In the genomic region with DNA sequence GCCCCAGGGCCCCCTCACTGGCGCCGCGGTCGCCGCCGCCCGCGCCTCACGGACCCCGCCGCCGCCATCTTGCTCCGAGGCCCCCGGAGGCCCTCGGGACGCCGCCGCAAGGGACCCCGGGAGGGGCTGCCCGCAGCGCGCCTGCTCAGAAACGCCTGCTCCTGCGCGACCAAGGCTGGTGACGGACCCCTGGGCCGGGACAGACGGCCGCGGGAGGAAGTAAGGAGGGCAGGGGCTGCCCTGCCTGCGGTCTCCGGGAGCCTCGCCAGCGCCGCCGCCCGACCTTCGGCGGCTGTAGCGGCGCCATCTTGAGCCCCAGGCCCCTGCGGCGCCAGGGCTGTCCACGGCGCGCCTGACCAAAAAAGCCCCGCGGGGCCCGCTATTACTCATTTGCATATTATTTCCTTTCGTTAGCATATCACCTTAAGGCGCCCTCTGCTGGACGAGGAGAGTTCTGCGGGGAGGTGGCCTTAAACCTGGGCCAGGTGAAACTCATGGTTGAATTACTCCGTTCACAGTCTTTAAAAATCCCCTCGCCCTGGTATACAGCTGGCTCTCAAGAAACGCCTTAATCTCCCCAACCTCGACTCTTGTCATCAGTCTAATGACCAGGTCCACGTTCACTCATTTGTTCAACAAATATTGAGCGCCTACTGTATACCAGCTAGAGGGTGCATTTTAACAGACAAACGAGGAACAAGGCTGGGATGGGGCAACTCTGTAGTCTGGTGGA, we compare ENCODE assay signal across 8 cellular contexts. TPM values are rescaled to one million over a fixed set of nuclear protein-coding genes. Genes with fewer than 3 reads are reported as not detected.
A peak's percentile ranks its signal among the peaks of the same experiment; 100 is the strongest.
DNase-seq lines count a peak whose midpoint lies in the region; ATAC-seq, FAIRE-seq and TF ChIP-seq lines count a peak whose summit lies in the region.

A gene with protein sequence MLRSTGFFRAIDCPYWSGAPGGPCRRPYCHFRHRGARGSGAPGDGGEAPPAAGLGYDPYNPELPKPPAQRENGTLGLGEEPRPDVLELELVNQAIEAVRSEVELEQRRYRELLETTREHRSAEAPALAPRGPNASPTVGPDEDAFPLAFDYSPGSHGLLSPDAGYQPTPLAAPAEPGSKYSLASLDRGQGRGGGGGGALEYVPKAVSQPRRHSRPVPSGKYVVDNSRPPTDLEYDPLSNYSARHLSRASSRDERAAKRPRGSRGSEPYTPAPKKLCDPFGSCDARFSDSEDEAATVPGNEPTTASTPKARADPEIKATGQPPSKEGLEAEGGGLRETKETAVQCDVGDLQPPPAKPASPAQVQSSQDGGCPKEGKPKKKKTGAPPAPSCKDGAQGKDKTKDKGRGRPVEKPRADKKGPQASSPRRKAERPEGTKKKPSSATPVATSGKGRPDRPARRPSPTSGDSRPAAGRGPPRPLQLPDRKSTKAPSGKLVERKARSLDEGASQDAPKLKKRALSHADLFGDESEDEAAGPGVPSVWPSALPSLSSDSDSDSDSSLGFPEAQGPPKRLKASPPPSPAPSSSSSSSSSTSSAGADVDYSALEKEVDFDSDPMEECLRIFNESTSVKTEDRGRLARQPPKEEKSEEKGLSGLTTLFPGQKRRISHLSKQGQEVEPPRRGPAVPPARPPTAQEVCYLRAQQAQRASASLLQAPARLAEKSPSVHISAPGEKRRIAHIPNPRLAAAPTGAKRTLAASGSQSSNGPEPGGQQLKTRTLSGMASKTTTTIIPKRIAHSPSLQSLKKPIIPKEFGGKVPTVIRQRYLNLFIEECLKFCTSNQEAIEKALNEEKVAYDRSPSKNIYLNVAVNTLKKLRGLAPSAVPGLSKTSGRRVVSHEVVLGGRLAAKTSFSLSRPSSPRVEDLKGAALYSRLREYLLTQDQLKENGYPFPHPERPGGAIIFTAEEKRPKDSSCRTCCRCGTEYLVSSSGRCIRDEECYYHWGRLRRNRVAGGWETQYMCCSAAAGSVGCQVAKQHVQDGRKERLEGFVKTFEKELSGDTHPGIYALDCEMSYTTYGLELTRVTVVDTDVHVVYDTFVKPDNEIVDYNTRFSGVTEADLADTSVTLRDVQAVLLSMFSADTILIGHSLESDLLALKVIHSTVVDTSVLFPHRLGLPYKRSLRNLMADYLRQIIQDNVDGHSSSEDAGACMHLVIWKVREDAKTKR (minus strand): TSS at position 85 of the 733 bp plus-strand sequence. CDS start 125 bp downstream, outside the sequence.

- H3K4me3 ChIP-seq in BJ (ENCODE audit: low read depth, low read length) = peak within 1 kb of the TSS; percentile 91
- H3K4me3 ChIP-seq in colonic mucosa = peak within 1 kb of the TSS; percentile 100

- TF ChIP-seq CTCF in BJ (IDR thresholded peaks at IDR 0.05; ENCODE audit: insufficient read depth, low read depth, low read length) = peak; percentile 87
- TF ChIP-seq CTCF in colonic mucosa (IDR thresholded peaks at IDR 0.05) = peak; percentile 96

- H3K27me3 ChIP-seq in BJ (ENCODE audit: control insufficient read depth, insufficient read depth, low read length) = no peaks in the 10 kb centered on the region
- H3K27me3 ChIP-seq in colonic mucosa = no peaks in the 10 kb centered on the region

- intact Hi-C loops in colonic mucosa (cut with DNase I) = no loop called here

- POLR2A ChIA-PET in BJ (lab: Charles Lee) = no interaction called here

- no peaks in the 10 kb centered on the region for H3K9me3 ChIP-seq in colonic mucosa

- ATAC-seq in HG03460 (IDR thresholded peaks at IDR 0.05; ENCODE audit: unreplicated experiment) = peak; percentile 58

- FAIRE-seq in GM19239 (lab: Jason Lieb, UNC) = peak; percentile 97

- H3K9ac ChIP-seq in colonic mucosa (ENCODE audit: low read depth in 2 of 2, low read length in 2 of 2) = peak within 1 kb of the TSS; percentile 81 to 93

- CTCF ChIA-PET in BJ (lab: Yijun Ruan, JAX) = interaction anchor here (0.6 to 2.1 kb wide), 6 partner anchors 9 to 313 kb away, joined by 3 to 17 read pairs (median 4); no protein-coding TSS in a partner anchor

- peaks cover 5% of the 10 kb centered on the region for H3K36me3 ChIP-seq in BJ (ENCODE audit: control insufficient read depth, insufficient read depth, low read length)
- H3K36me3 ChIP-seq in colonic mucosa = no peaks in the 10 kb centered on the region

- peak within 1 kb of the TSS; percentile 97 for H3K27ac ChIP-seq in colonic mucosa

- H3K4me1 ChIP-seq in colonic mucosa = peaks cover 15% of the 10 kb centered on the region

- DNase-seq in BJ (ENCODE audit: low read depth) (peak; percentile 67), GM19239 (ENCODE audit: insufficient read length, low spot score) (peak; percentile 91), NCI-H524 treated with DMSO at 0.1 percent for 48 hours (lab: John Stamatoyannopoulos, UW) (peak; percentile 67), colonic mucosa (peak; percentile 99), left kidney (ENCODE audit: low read depth, low spot score) (peak; percentile 97)
- DNase-seq in activated CD4-positive, alpha-beta T cell treated with anti-CD3 and anti-CD28 coated beads for 4 hours = peak; percentile 96 to 100
- peak; percentile 98 to 99 for DNase-seq in stimulated activated CD4-positive, alpha-beta T cell treated with anti-CD3 and anti-CD28 coated beads, Interleukin-2, amount 100 ng/mL, for 24 hours

RNA-seq across cellular contexts. Expression of the gene that starts here (rescaled TPM):
- polyA plus RNA-seq in BJ (2011; rRNA removed) = 4.6 and 11.0 TPM in 2 replicates
- 10.8 and 12.1 TPM in 2 replicates for polyA minus RNA-seq in BJ (2011; rRNA and poly(A)+ RNA removed)
- total RNA-seq in colonic mucosa = 10 to 100 TPM; 42.0 to 51.7 TPM

Comparison
In these comparisons a context has a peak if more than half of its experiments do, and no peak if none do; other contexts are left out.
1. Peak in every context shown above with its lines: DNase-seq, ATAC-seq, H3K4me3 ChIP-seq and H3K27ac ChIP-seq.